In the genomic region with DNA sequence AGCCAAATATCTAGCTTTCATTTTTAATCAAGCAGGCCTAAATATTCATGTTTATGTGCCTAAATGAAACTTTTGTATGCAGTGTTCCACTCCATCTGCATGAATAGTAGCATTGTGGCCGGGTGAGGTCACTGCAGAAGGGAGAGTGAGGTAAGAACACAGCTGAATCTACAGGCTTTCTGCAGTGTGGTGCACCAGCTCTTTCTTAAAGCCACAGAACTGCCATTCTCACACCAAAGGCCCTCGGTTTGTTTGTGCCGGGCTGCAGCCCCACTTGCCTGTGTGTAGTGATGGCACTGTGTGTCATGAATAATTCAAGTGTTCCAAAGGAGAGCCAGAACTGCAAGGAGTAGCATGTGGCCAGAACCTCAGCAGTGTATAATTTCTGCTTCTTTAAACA, we compare ENCODE assay signal across 12 cellular contexts.
A peak's percentile ranks its signal among the peaks of the same experiment; 100 is the strongest.
DNase-seq lines count a peak whose midpoint lies in the region; ATAC-seq and TF ChIP-seq lines count a peak whose summit lies in the region.
"Had no signal": no experiment of that assay in that cellular context is flagged by ENCODE, and none has a peak within 500 bp of the region (broad histone marks: within the 10 kb centered on the region; RNA-seq: fewer than 3 reads in every experiment).

No MANE protein-coding gene starts in this region.

- 0 out of 2 replicates have a peak, but pooled peaks have one; percentile 10 for TF ChIP-seq CTCF in 22Rv1 (IDR thresholded peaks at IDR 0.05)
- TF ChIP-seq CTCF in GM23338 (conservative IDR thresholded peaks at IDR 0.05; ENCODE audit: low read depth in 2 of 2) = no peak
- TF ChIP-seq CTCF in heart left ventricle (IDR thresholded peaks at IDR 0.05) = peak in 1 of 12 donors; percentile 8

- H3K4me1 Mint-ChIP-seq in GM23338 = peaks cover 7% of the 10 kb centered on the region; the same call in 2 of the 3 replicates

- no peaks in the 10 kb centered on the region for H4K20me1 ChIP-seq in GM23338 (replicated peaks; ENCODE audit: insufficient read depth)
- H4K20me1 ChIP-seq: BLaER1 had no signal

- ATAC-seq in GM23338 = peak; percentile 76
- peak; percentile 80 for ATAC-seq in SK-N-SH treated with all-trans-retinoic acid at 6 μM for 48 hours
- peak; percentile 55 to 87 (median 72) for ATAC-seq in heart left ventricle
- no peak for ATAC-seq in HG02642 (IDR thresholded peaks at IDR 0.05; ENCODE audit: poor library complexity, unreplicated experiment)
- ATAC-seq in GM19351 (IDR thresholded peaks at IDR 0.05; ENCODE audit: unreplicated experiment) = no peak
- ATAC-seq in GM19455 (IDR thresholded peaks at IDR 0.05; ENCODE audit: unreplicated experiment) = no peak
- ATAC-seq: K562 had no signal

- H3K4me3 Mint-ChIP-seq in GM23338 = no peak overlapping the region

- no peaks in the 10 kb centered on the region for H3K79me2 ChIP-seq in GM23338 (replicated peaks; ENCODE audit: insufficient read depth)

- H3K4me2 ChIP-seq in GM23338 = no peak overlapping the region
- H3K4me2 ChIP-seq: BLaER1 had no signal

- no peaks in the 10 kb centered on the region for H3K36me3 ChIP-seq in GM23338 (ENCODE audit: insufficient read depth)
- H3K36me3 ChIP-seq in heart left ventricle = peaks cover 0 to 10% (median 0%) of the 10 kb centered on the region in 9 donors
- H3K36me3 ChIP-seq: BLaER1 had no signal

- DNase-seq in GM23338 (ENCODE audit: low spot score) (no peak), heart left ventricle (peak in 2 of 5 donors; percentile 12 to 37)
- no peak for DNase-seq in stimulated activated naive CD4-positive, alpha-beta T cell treated with Interleukin-2 at 50 U/mL for 16 hours (lab: John Stamatoyannopoulos, UW)
- DNase-seq: cortex of kidney had no signal

- H3K27ac ChIP-seq in 22Rv1 = no peak overlapping the region
- no peak overlapping the region for H3K27ac ChIP-seq in GM23338 (ENCODE audit: low read depth)
- H3K27ac ChIP-seq in heart left ventricle = no peak overlapping the region
- H3K27ac ChIP-seq: BLaER1, VCaP had no signal

- no peaks in the 10 kb centered on the region for H3K27me3 Mint-ChIP-seq in GM23338 (ENCODE audit: insufficient read depth, low read depth, poor library complexity)

- H3K4me1 ChIP-seq in GM23338 (ENCODE audit: insufficient read depth) (no peaks in the 10 kb centered on the region), heart left ventricle (peaks cover 0 to 10% (median 0%) of the 10 kb centered on the region in 12 donors)
- H3K4me1 ChIP-seq: BLaER1 had no signal

- H3K4me3 ChIP-seq in GM23338 = no peak overlapping the region
- H3K4me3 ChIP-seq in heart left ventricle = no peak overlapping the region
- H3K4me3 ChIP-seq: BLaER1, K562 had no signal

- TF ChIP-seq POLR2A in heart left ventricle (IDR thresholded peaks at IDR 0.05) = no peak

- no peaks in the 10 kb centered on the region for H3K9me3 Mint-ChIP-seq in GM23338

- WGBS in heart left ventricle, 4 donors = 81 to 91% (median 88%) methylated on average over 3 of the region's 3 CpGs

- H3K9me3 ChIP-seq in heart left ventricle = no peaks in the 10 kb centered on the region
- H3K9me3 ChIP-seq: BLaER1 had no signal

- intact Hi-C loops in heart left ventricle (cut with DNase I) = no loop called here

- no peaks in the 10 kb centered on the region for H3K36me3 Mint-ChIP-seq in GM23338 (ENCODE audit: low read depth)

- no peak overlapping the region for H3K27ac Mint-ChIP-seq in GM23338

- H3K9me2 ChIP-seq in GM23338 (ENCODE audit: insufficient read depth) = no peaks in the 10 kb centered on the region; the same call in 1 of the 2 replicates

- H2AFZ ChIP-seq in GM23338 = no peak overlapping the region; the same call in 1 of the 2 replicates

- H3K27me3 ChIP-seq in GM23338 (ENCODE audit: insufficient read depth) (no peaks in the 10 kb centered on the region), heart left ventricle (no peaks in the 10 kb centered on the region)
- H3K27me3 ChIP-seq: BLaER1 had no signal

- H3F3A ChIP-seq in GM23338 (replicated peaks; ENCODE audit: low read depth) = no peaks in the 10 kb centered on the region

TF ChIP-seq in GM23338, 12 proteins besides CTCF, POLR2A, EP300 and RAD21 (continues in another document):
- TF ChIP-seq ZNF114 (CRISPR knock-in tag; IDR thresholded peaks at IDR 0.05) = no peak

TF ChIP-seq in SK-N-SH treated with all-trans-retinoic acid at 6 μM for 48 hours, 23 proteins besides CTCF, POLR2A, EP300 and RAD21:
- TF ChIP-seq ZC3H10 (CRISPR knock-in tag; IDR thresholded peaks at IDR 0.05) (no peak), ESRRG (CRISPR knock-in tag; IDR thresholded peaks at IDR 0.05) (no peak), GLIS3 (CRISPR knock-in tag; IDR thresholded peaks at IDR 0.05) (no peak), ZNF565 (CRISPR knock-in tag; conservative IDR thresholded peaks at IDR 0.05; ENCODE audit: low read depth) (no peak), ZFP3 (CRISPR knock-in tag; IDR thresholded peaks at IDR 0.05) (no peak), PPARA (CRISPR knock-in tag; IDR thresholded peaks at IDR 0.05; ENCODE audit: borderline replicate concordance) (no peak), TCF4 (CRISPR knock-in tag; IDR thresholded peaks at IDR 0.05; ENCODE audit: borderline replicate concordance) (no peak), ISL1 (CRISPR knock-in tag; IDR thresholded peaks at IDR 0.05) (no peak), ARNTL (CRISPR knock-in tag; IDR thresholded peaks at IDR 0.05; ENCODE audit: borderline replicate concordance, low read depth) (no peak), CSDC2 (CRISPR knock-in tag; IDR thresholded peaks at IDR 0.05) (no peak), ZNF8 (CRISPR knock-in tag; IDR thresholded peaks at IDR 0.05) (no peak), RARB (CRISPR knock-in tag; IDR thresholded peaks at IDR 0.05) (no peak), OSR1 (CRISPR knock-in tag; IDR thresholded peaks at IDR 0.05) (no peak), ZNF70 (CRISPR knock-in tag; IDR thresholded peaks at IDR 0.05) (no peak)
- TF ChIP-seq, protein P1, sequence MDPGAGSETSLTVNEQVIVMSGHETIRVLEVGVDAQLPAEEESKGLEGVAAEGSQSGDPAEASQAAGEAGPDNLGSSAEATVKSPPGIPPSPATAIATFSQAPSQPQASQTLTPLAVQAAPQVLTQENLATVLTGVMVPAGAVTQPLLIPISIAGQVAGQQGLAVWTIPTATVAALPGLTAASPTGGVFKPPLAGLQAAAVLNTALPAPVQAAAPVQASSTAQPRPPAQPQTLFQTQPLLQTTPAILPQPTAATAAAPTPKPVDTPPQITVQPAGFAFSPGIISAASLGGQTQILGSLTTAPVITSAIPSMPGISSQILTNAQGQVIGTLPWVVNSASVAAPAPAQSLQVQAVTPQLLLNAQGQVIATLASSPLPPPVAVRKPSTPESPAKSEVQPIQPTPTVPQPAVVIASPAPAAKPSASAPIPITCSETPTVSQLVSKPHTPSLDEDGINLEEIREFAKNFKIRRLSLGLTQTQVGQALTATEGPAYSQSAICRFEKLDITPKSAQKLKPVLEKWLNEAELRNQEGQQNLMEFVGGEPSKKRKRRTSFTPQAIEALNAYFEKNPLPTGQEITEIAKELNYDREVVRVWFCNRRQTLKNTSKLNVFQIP (CRISPR knock-in tag; IDR thresholded peaks at IDR 0.05; ENCODE audit: borderline replicate concordance, low read depth) = no peak
- TF ChIP-seq, protein P2, sequence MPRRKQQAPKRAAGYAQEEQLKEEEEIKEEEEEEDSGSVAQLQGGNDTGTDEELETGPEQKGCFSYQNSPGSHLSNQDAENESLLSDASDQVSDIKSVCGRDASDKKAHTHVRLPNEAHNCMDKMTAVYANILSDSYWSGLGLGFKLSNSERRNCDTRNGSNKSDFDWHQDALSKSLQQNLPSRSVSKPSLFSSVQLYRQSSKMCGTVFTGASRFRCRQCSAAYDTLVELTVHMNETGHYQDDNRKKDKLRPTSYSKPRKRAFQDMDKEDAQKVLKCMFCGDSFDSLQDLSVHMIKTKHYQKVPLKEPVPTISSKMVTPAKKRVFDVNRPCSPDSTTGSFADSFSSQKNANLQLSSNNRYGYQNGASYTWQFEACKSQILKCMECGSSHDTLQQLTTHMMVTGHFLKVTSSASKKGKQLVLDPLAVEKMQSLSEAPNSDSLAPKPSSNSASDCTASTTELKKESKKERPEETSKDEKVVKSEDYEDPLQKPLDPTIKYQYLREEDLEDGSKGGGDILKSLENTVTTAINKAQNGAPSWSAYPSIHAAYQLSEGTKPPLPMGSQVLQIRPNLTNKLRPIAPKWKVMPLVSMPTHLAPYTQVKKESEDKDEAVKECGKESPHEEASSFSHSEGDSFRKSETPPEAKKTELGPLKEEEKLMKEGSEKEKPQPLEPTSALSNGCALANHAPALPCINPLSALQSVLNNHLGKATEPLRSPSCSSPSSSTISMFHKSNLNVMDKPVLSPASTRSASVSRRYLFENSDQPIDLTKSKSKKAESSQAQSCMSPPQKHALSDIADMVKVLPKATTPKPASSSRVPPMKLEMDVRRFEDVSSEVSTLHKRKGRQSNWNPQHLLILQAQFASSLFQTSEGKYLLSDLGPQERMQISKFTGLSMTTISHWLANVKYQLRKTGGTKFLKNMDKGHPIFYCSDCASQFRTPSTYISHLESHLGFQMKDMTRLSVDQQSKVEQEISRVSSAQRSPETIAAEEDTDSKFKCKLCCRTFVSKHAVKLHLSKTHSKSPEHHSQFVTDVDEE (CRISPR knock-in tag; IDR thresholded peaks at IDR 0.05) = no peak
- TF ChIP-seq, protein P3, sequence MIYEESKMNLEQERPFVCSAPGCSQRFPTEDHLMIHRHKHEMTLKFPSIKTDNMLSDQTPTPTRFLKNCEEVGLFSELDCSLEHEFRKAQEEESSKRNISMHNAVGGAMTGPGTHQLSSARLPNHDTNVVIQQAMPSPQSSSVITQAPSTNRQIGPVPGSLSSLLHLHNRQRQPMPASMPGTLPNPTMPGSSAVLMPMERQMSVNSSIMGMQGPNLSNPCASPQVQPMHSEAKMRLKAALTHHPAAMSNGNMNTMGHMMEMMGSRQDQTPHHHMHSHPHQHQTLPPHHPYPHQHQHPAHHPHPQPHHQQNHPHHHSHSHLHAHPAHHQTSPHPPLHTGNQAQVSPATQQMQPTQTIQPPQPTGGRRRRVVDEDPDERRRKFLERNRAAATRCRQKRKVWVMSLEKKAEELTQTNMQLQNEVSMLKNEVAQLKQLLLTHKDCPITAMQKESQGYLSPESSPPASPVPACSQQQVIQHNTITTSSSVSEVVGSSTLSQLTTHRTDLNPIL (CRISPR knock-in tag; IDR thresholded peaks at IDR 0.05; ENCODE audit: low read depth) = no peak

Comparison
In these comparisons a context has a peak if more than half of its experiments do, and no peak if none do; other contexts are left out.
1. ATAC-seq: peak in GM23338 (single experiment), SK-N-SH treated with all-trans-retinoic acid at 6 μM for 48 hours (single experiment) and heart left ventricle (4 of 4); none in HG02642 (single experiment), GM19351 (single experiment) and GM19455 (single experiment).